ENCODE assay signal across 8 cellular contexts in genomic region chr3:20039082-20039764, GRCh38. TPM values are rescaled to one million over a fixed set of nuclear protein-coding genes. Genes with fewer than 3 reads are reported as not detected.
DNase-seq lines count a peak whose midpoint lies in the region; ATAC-seq and TF ChIP-seq lines count a peak whose summit lies in the region.

No MANE protein-coding gene starts in this region.

- H3K79me2 ChIP-seq in OCI-LY1 (ENCODE audit: insufficient read depth, low read length) (peaks cover 10% of the 10 kb centered on the region), neural progenitor cell (ENCODE audit: low read depth) (peaks cover 32% of the 10 kb centered on the region)

- DNase-seq in CD14-positive monocyte (ENCODE audit: low spot score) (no peak), neural progenitor cell (ENCODE audit: low spot score) (peak; percentile 35), COR-L47 (lab: John Stamatoyannopoulos, UW) (no peak), globus pallidus (ENCODE audit: low spot score) (no peak)
- no peak for DNase-seq in activated effector memory CD4-positive, alpha-beta T cell treated with Interleukin-2 at 50 U/mL for 16 hours

- H3K27ac ChIP-seq in OCI-LY1 (ENCODE audit: low read depth, low read length, poor library complexity, severe bottlenecking) (peak overlapping the region; percentile 97), neural progenitor cell (peak overlapping the region; percentile 94)

- peaks cover 0 to 3% (median 0%) of the 10 kb centered on the region in 7 donors for H3K9me3 Mint-ChIP-seq in CD14-positive monocyte
- H3K9me3 Mint-ChIP-seq in neural progenitor cell, result no peaks in the 10 kb centered on the region

- H3K4me2 ChIP-seq in OCI-LY1 (ENCODE audit: low read length) (peak overlapping the region; percentile 92), neural progenitor cell (peak overlapping the region; percentile 93)

- H3K9me3 ChIP-seq in OCI-LY1 (ENCODE audit: low read length) (no peaks in the 10 kb centered on the region), endocrine pancreas (ENCODE audit: control insufficient read depth, low read length) (no peaks in the 10 kb centered on the region), neural progenitor cell (ENCODE audit: low read depth) (no peaks in the 10 kb centered on the region)

- H3F3A ChIP-seq in OCI-LY1 (ENCODE audit: insufficient read depth, low read length) (peaks cover 5% of the 10 kb centered on the region; the same call in 1 of the 2 replicates), neural progenitor cell (ENCODE audit: low read depth) (peaks cover 43% of the 10 kb centered on the region)

- no peaks in the 10 kb centered on the region for H3K9me2 ChIP-seq in OCI-LY1 (ENCODE audit: low read depth, low read length)

- TF ChIP-seq CTCF in CD14-positive monocyte (IDR thresholded peaks at IDR 0.05) (no peak), OCI-LY1 (IDR thresholded peaks at IDR 0.05; ENCODE audit: low read length) (no peak), neural progenitor cell (IDR thresholded peaks at IDR 0.05) (no peak)

- H2AFZ ChIP-seq in OCI-LY1 (ENCODE audit: low read length) (peak overlapping the region; percentile 53), neural progenitor cell (replicated peaks) (peak overlapping the region; percentile 94)

- H3K27ac Mint-ChIP-seq in CD14-positive monocyte (peak overlapping the region; percentile 54 to 94 (median 84)), neural progenitor cell (peak overlapping the region; percentile 50)

- ATAC-seq in GM18868 (IDR thresholded peaks at IDR 0.05; ENCODE audit: unreplicated experiment), result no peak

- H3K36me3 ChIP-seq in OCI-LY1 (ENCODE audit: insufficient read depth, low read length), result no peaks in the 10 kb centered on the region
- H3K36me3 ChIP-seq in endocrine pancreas (ENCODE audit: control insufficient read depth, insufficient read depth, low read length), result no peaks in the 10 kb centered on the region
- H3K36me3 ChIP-seq in neural progenitor cell, result no peaks in the 10 kb centered on the region

- peaks cover 42% of the 10 kb centered on the region for H3K4me1 ChIP-seq in OCI-LY1 (ENCODE audit: insufficient read depth, low read length, severe bottlenecking)
- H3K4me1 ChIP-seq in endocrine pancreas (ENCODE audit: control insufficient read depth, insufficient read depth, low read length), result peaks cover 6% of the 10 kb centered on the region
- H3K4me1 ChIP-seq in neural progenitor cell, result peaks cover 26% of the 10 kb centered on the region

- peaks cover 45% of the 10 kb centered on the region for H3K4me1 Mint-ChIP-seq in CD14-positive monocyte
- peaks cover 29% of the 10 kb centered on the region for H3K4me1 Mint-ChIP-seq in neural progenitor cell

- H3K9ac ChIP-seq in OCI-LY1 (ENCODE audit: low read length) (peak overlapping the region; percentile 96), endocrine pancreas (ENCODE audit: control insufficient read depth, insufficient read depth, low read length) (peak overlapping the region; percentile 49), neural progenitor cell (peak overlapping the region; percentile 20)

- no peaks in the 10 kb centered on the region for H4K20me1 ChIP-seq in OCI-LY1 (ENCODE audit: insufficient read depth, low read length)
- H4K20me1 ChIP-seq in neural progenitor cell (ENCODE audit: low read depth), result peaks cover 26% of the 10 kb centered on the region

- H3K4me3 Mint-ChIP-seq in CD14-positive monocyte (peak overlapping the region; percentile 82 to 91), neural progenitor cell (peak overlapping the region; percentile 92)

- intact Hi-C loops in CD14-positive monocyte (cut with micrococcal nuclease), result no loop called here

- H3K4me3 ChIP-seq in OCI-LY1 (ENCODE audit: low read depth, low read length, poor library complexity, severe bottlenecking) (peak overlapping the region; percentile 75), endocrine pancreas (ENCODE audit: control insufficient read depth, insufficient read depth, low read length) (peak overlapping the region; percentile 95), neural progenitor cell (peak overlapping the region; percentile 75)

- no peaks in the 10 kb centered on the region for H3K27me3 ChIP-seq in OCI-LY1 (ENCODE audit: insufficient read depth, low read length)
- H3K27me3 ChIP-seq in endocrine pancreas (ENCODE audit: control insufficient read depth, insufficient read depth, low read length), result no peaks in the 10 kb centered on the region
- no peaks in the 10 kb centered on the region for H3K27me3 ChIP-seq in neural progenitor cell

- H3K27me3 Mint-ChIP-seq in CD14-positive monocyte (ENCODE audit: low read depth in 3 of 3) (peaks cover 0 to 2% (median 0%) of the 10 kb centered on the region in 3 donors), neural progenitor cell (ENCODE audit: insufficient read depth, low read depth) (peaks cover 2% of the 10 kb centered on the region)

- no peaks in the 10 kb centered on the region for H3K36me3 Mint-ChIP-seq in CD14-positive monocyte
- no peaks in the 10 kb centered on the region for H3K36me3 Mint-ChIP-seq in neural progenitor cell

RNA-seq across cellular contexts. Expression of gene KAT2B, which starts 1.0 kb away (rescaled TPM):
- polyA plus RNA-seq in CD14-positive monocyte, result 1 to 10 TPM; 2.7 to 3.5 TPM
- total RNA-seq in neural progenitor cell (ENCODE audit: low replicate concordance), result 11.4 and 21.6 TPM in 2 replicates

RNA-seq across cellular contexts. Expression of gene PP2D1, which starts 27.2 kb away (rescaled TPM):
- under 1 TPM; 0.41 to 0.56 TPM for polyA plus RNA-seq in CD14-positive monocyte
- total RNA-seq in neural progenitor cell (ENCODE audit: low replicate concordance), result not detected in 2 replicates

Comparison
In these comparisons a context has a peak if more than half of its experiments do, and no peak if none do; other contexts are left out.
1. H3K9ac ChIP-seq: peak in every context shown above with its lines; median percentile 96 in OCI-LY1; 49 in endocrine pancreas; 20 in neural progenitor cell.